In the genomic region with DNA sequence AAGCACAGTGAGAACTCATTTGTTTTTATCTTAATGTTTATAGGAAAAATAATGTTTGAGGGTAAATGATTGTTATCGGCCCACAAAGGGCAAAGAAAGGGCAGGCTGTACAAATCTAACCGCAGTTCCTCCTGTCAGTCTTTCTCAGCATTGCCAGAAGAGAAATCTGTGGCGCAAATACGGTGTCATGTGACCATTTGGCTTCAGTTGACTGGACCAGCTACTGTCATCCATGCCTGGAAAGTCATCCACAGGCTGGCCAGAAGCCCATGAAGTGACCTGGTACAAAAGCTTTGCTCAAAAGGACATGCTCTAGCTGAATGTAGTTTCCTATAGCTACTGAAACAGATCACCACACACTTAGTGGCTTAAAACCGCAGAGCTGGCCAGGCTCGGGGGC, we compare ENCODE assay signal across 16 cellular contexts. TPM values are rescaled to one million over a fixed set of nuclear protein-coding genes. Genes with fewer than 3 reads are reported as not detected.
DNase-seq lines count a peak whose midpoint lies in the region; ATAC-seq and TF ChIP-seq lines count a peak whose summit lies in the region.
"Had no signal": no experiment of that assay in that cellular context is flagged by ENCODE, and none has a peak within 500 bp of the region (broad histone marks: within the 10 kb centered on the region; RNA-seq: fewer than 3 reads in every experiment).

No MANE protein-coding gene starts in this region.

- no peaks in the 10 kb centered on the region for H3K4me1 Mint-ChIP-seq in activated T-helper 2 cell treated with anti-CD3 and anti-CD28 coated beads, Interferon-gamma antibody, Interleukin-2, Interleukin-4, amounts not matched to agents 10 μg/mL and 5 μg/mL and 100 μg/mL, durations not matched to agents 14 hours and 24 hours and 36 hours (ENCODE audit: low read depth)

- no peak overlapping the region for H3K27ac Mint-ChIP-seq in activated T-helper 2 cell treated with anti-CD3 and anti-CD28 coated beads, Interferon-gamma antibody, Interleukin-2, Interleukin-4, amounts not matched to agents 10 μg/mL and 5 μg/mL and 100 μg/mL, durations not matched to agents 14 hours and 24 hours and 36 hours
- H3K27ac Mint-ChIP-seq: activated CD4-positive, alpha-beta T cell treated with anti-CD3 and anti-CD28 coated beads, Interleukin-2, amount 10 ng/mL, durations not matched to agents 7 days and 5 days had no signal

- H3K4me3 ChIP-seq in prostate gland = no peak overlapping the region
- H3K4me3 ChIP-seq: Peyer's patch had no signal

- H3K4me1 ChIP-seq in prostate gland (replicated peaks) = no peaks in the 10 kb centered on the region
- H3K4me1 ChIP-seq: Peyer's patch had no signal

- no peak for TF ChIP-seq POLR2A in prostate gland (IDR thresholded peaks at IDR 0.05)

- TF ChIP-seq CTCF in prostate gland (IDR thresholded peaks at IDR 0.05) = no peak

- H3K9me3 ChIP-seq in prostate gland = no peaks in the 10 kb centered on the region
- H3K9me3 ChIP-seq: Peyer's patch had no signal

- H3K27me3 ChIP-seq in prostate gland (replicated peaks; ENCODE audit: insufficient read depth) = no peaks in the 10 kb centered on the region
- H3K27me3 ChIP-seq: Peyer's patch had no signal

- WGBS in prostate gland = 37% methylated on average over 6 of the region's 6 CpGs

- no peak overlapping the region for H3K4me3 Mint-ChIP-seq in activated T-helper 2 cell treated with anti-CD3 and anti-CD28 coated beads, Interferon-gamma antibody, Interleukin-2, Interleukin-4, amounts not matched to agents 10 μg/mL and 5 μg/mL and 100 μg/mL, durations not matched to agents 14 hours and 24 hours and 36 hours (ENCODE audit: low read depth)
- H3K4me3 Mint-ChIP-seq: activated CD4-positive, alpha-beta T cell treated with anti-CD3 and anti-CD28 coated beads, Interleukin-2, amount 10 ng/mL, durations not matched to agents 7 days and 5 days had no signal

- peak; percentile 69 for ATAC-seq in left ventricle myocardium superior
- ATAC-seq: left colon had no signal

- no peaks in the 10 kb centered on the region for H3K9me3 Mint-ChIP-seq in activated T-helper 2 cell treated with anti-CD3 and anti-CD28 coated beads, Interferon-gamma antibody, Interleukin-2, Interleukin-4, amounts not matched to agents 10 μg/mL and 5 μg/mL and 100 μg/mL, durations not matched to agents 14 hours and 24 hours and 36 hours
- H3K9me3 Mint-ChIP-seq: activated CD4-positive, alpha-beta T cell treated with anti-CD3 and anti-CD28 coated beads, Interleukin-2, amount 10 ng/mL, durations not matched to agents 7 days and 5 days had no signal

- intact Hi-C loops in left ventricle myocardium superior (cut with micrococcal nuclease) = no loop called here
- intact Hi-C loops in prostate gland (cut with DNase I) = no loop called here
- intact Hi-C loops in activated T-helper 2 cell treated with anti-CD3 and anti-CD28 coated beads, Interferon-gamma antibody, Interleukin-2, Interleukin-4, amounts not matched to agents 10 μg/mL and 5 μg/mL and 100 μg/mL, durations not matched to agents 14 hours and 24 hours and 36 hours (cut with micrococcal nuclease) = no loop called here

- DNase-seq in EH (ENCODE audit: low read depth) = peak; percentile 4
- DNase-seq in MV-4-11 (lab: John Stamatoyannopoulos, UW) = peak; percentile 55
- DNase-seq in left ventricle myocardium superior = peak; percentile 38
- DNase-seq in prostate gland (ENCODE audit: low spot score) = peak; percentile 73
- no peak for DNase-seq in activated T-helper 2 cell treated with anti-CD3 and anti-CD28 coated beads, Interferon-gamma antibody, Interleukin-2, Interleukin-4, amounts not matched to agents 10 μg/mL and 5 μg/mL and 100 μg/mL, durations not matched to agents 14 hours and 24 hours and 36 hours (ENCODE audit: low spot score)
- DNase-seq in NCI-H2196 treated with DMSO at 0.1 percent for 48 hours (lab: John Stamatoyannopoulos, UW; ENCODE audit: unreplicated experiment) = no peak
- no peak for DNase-seq in substantia nigra (lab: John Stamatoyannopoulos, UW)
- DNase-seq: activated CD4-positive, alpha-beta T cell treated with anti-CD3 and anti-CD28 coated beads, Interleukin-2, amount 10 ng/mL, durations not matched to agents 7 days and 5 days; activated naive CD4-positive, alpha-beta T cell treated with Interleukin-2 at 50 U/mL for 16 hours; GDM1; left colon; NCI-H748 treated with DMSO at 0.1 percent for 48 hours; Peyer's patch; stimulated activated CD4-positive, alpha-beta T cell treated with anti-CD3 and anti-CD28 coated beads, Interleukin-2, amount 100 ng/mL, for 24 hours had no signal

- H3K27ac ChIP-seq in prostate gland (peak overlapping the region; percentile 48 to 64), substantia nigra (ENCODE audit: low read depth, low read length, poor library complexity, severe bottlenecking) (no peak overlapping the region)
- H3K27ac ChIP-seq: KMS-11, Peyer's patch had no signal

- no peaks in the 10 kb centered on the region for H3K36me3 ChIP-seq in prostate gland
- H3K36me3 ChIP-seq: Peyer's patch had no signal

- H3K36me3 Mint-ChIP-seq in activated T-helper 2 cell treated with anti-CD3 and anti-CD28 coated beads, Interferon-gamma antibody, Interleukin-2, Interleukin-4, amounts not matched to agents 10 μg/mL and 5 μg/mL and 100 μg/mL, durations not matched to agents 14 hours and 24 hours and 36 hours (ENCODE audit: low read depth) = no peaks in the 10 kb centered on the region

- no peaks in the 10 kb centered on the region for H3K27me3 Mint-ChIP-seq in activated T-helper 2 cell treated with anti-CD3 and anti-CD28 coated beads, Interferon-gamma antibody, Interleukin-2, Interleukin-4, amounts not matched to agents 10 μg/mL and 5 μg/mL and 100 μg/mL, durations not matched to agents 14 hours and 24 hours and 36 hours (ENCODE audit: low read depth)
- H3K27me3 Mint-ChIP-seq: activated CD4-positive, alpha-beta T cell treated with anti-CD3 and anti-CD28 coated beads, Interleukin-2, amount 10 ng/mL, durations not matched to agents 7 days and 5 days had no signal

RNA-seq across cellular contexts. Expression of a gene that starts 43.6 kb away (rescaled TPM):
- 0.17 TPM for total RNA-seq in left ventricle myocardium superior
- total RNA-seq in prostate gland = 1 to 10 TPM; 1.6 to 2.7 TPM
- 0.16 TPM in 2 replicates for total RNA-seq in activated T-helper 2 cell treated with anti-CD3 and anti-CD28 coated beads, Interferon-gamma antibody, Interleukin-2, Interleukin-4, amounts not matched to agents 10 μg/mL and 5 μg/mL and 100 μg/mL, durations not matched to agents 14 hours and 24 hours and 36 hours
- total RNA-seq: activated CD4-positive, alpha-beta T cell treated with anti-CD3 and anti-CD28 coated beads, Interleukin-2, amount 10 ng/mL, durations not matched to agents 7 days and 5 days; astrocyte; Peyer's patch had no signal

RNA-seq across cellular contexts. Expression of a gene that starts 57.0 kb away (rescaled TPM):
- total RNA-seq in left ventricle myocardium superior = 0.12 TPM
- under 1 TPM; 0.23 to 0.40 TPM for total RNA-seq in prostate gland
- 0.34 and 0.46 TPM in 2 replicates for total RNA-seq in activated T-helper 2 cell treated with anti-CD3 and anti-CD28 coated beads, Interferon-gamma antibody, Interleukin-2, Interleukin-4, amounts not matched to agents 10 μg/mL and 5 μg/mL and 100 μg/mL, durations not matched to agents 14 hours and 24 hours and 36 hours
- total RNA-seq: activated CD4-positive, alpha-beta T cell treated with anti-CD3 and anti-CD28 coated beads, Interleukin-2, amount 10 ng/mL, durations not matched to agents 7 days and 5 days; astrocyte; Peyer's patch had no signal

Comparison
In these comparisons a context has a peak if more than half of its experiments do, and no peak if none do; other contexts are left out.
1. DNase-seq: peak in EH (single experiment), MV-4-11 (single experiment), left ventricle myocardium superior (single experiment) and prostate gland (single experiment); none in activated T-helper 2 cell treated with anti-CD3 and anti-CD28 coated beads, Interferon-gamma antibody, Interleukin-2, Interleukin-4, amounts not matched to agents 10 μg/mL and 5 μg/mL and 100 μg/mL, durations not matched to agents 14 hours and 24 hours and 36 hours (single experiment), NCI-H2196 treated with DMSO at 0.1 percent for 48 hours (single experiment) and substantia nigra (0 of 49).